ENCODE assay signal across 16 cellular contexts in the genomic region with DNA sequence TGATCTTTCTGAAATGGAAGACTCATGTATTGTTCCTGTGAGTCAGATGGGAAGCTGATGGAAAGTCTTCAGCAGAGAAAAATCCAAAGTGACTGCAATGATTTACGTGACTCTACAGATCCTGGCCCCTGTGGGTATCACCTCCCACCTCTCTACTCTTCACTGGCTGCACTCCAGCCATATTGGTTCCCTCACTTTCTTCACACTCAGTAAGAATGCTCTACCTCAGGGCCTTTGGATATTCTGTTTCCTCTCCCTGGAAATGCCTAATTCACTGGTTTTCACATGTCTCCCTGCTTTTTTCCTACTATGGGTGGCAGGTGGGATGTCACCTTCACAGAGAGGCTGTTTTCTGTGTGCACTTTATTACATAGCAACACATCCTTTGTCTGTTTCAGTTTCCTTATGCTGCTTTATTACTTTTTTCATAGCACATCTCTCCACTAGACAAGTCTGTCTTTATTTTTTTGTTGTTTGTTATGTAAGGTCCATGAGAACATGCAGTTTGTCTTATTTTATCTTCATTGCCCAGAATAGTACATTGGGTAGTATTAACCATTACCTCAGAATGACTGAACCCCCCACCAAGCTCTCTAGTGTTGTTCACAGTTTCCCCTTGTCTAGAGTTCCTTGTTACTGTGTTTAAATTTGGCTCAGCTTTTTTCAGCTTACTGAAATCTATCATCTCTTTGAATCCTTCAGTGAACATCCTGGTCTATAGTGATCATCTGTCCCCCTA.
DNase-seq lines count a peak whose midpoint lies in the region; ATAC-seq and TF ChIP-seq lines count a peak whose summit lies in the region.
"Had no signal": no experiment of that assay in that cellular context is flagged by ENCODE, and none has a peak within 500 bp of the region (broad histone marks: within the 10 kb centered on the region; RNA-seq: fewer than 3 reads in every experiment).

No MANE protein-coding gene starts in this region.

- ATAC-seq in GM18517 (IDR thresholded peaks at IDR 0.05; ENCODE audit: unreplicated experiment) = peak; percentile 54
- ATAC-seq in GM19455 (IDR thresholded peaks at IDR 0.05; ENCODE audit: unreplicated experiment) = peak; percentile 40
- ATAC-seq in HG02798 (IDR thresholded peaks at IDR 0.05; ENCODE audit: poor library complexity, unreplicated experiment) = peak; percentile 47
- peak; percentile 57 for ATAC-seq in HG03521 (IDR thresholded peaks at IDR 0.05; ENCODE audit: unreplicated experiment)

- DNase-seq in stimulated activated naive CD4-positive, alpha-beta T cell treated with Interleukin-2 at 50 U/mL for 16 hours (lab: John Stamatoyannopoulos, UW) = no peak
- DNase-seq in cerebellar cortex (ENCODE audit: low spot score) (no peak), islet precursor cell (no peak), coronary artery (ENCODE audit: low spot score) (no peak)
- DNase-seq: activated CD4-positive, alpha-beta memory T cell treated with anti-CD3 and anti-CD28 coated beads, Interleukin-2, amount 10 ng/mL, durations not matched to agents 7 days and 5 days; activated naive CD4-positive, alpha-beta T cell treated with anti-CD3 and anti-CD28 coated beads, Interleukin-2, amount 10 ng/mL, durations not matched to agents 7 days and 5 days; Karpas-422; NCI-H187; NCI-H774; stomach; T-helper 9 cell had no signal

- H3K4me3 ChIP-seq in coronary artery = no peak overlapping the region
- H3K4me3 ChIP-seq: stomach had no signal

- no peak overlapping the region for H3K27ac ChIP-seq in coronary artery
- H3K27ac ChIP-seq: C4-2B, stomach had no signal

- no peak for TF ChIP-seq CTCF in coronary artery (IDR thresholded peaks at IDR 0.05)
